Comparison of ENCODE assay signal across 1 cellular context in the genomic region with DNA sequence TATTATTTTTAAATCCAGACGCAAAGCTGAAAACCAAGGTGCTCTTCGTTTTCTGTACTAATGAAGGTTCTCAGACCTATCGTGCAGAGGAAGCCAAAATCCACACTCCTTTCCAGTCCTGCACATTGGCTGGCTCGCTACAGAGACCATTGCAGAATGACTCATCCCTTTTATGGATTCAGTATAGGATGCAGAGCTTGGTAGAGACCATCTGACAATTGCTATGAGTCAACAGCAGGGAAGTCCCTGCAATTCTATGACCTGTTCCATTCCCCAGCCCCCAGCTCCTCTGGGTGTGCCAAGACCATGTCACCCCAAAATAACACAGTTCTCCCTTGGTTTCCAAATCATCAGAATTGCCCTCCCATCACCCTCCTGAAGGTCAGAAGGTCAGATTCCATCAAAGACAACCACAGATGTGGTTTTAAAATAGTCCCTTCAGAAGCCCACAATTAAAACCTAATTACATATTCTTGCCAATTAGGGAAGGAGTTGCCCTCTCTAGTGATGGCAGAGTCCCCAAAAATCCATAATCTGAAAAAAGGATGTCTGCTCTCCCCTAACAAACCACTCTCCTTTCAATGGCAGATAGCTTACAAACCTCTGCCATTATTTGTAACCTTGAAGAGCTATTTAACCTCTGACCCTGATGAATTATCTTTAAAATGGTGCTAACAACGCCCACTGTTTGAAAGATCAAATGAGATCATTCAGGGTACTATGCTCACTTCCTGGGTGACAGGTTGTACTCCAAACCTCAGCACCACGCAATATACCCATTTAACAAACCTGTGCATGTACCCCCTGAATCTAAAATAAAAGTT.
TF ChIP-seq lines count a peak whose summit lies in the region.

No MANE protein-coding gene starts in this region.

TF ChIP-seq in HCT116, 20 proteins besides CTCF, POLR2A, EP300 and RAD21 (continued from another document):
- TF ChIP-seq FOSL1 (IDR thresholded peaks at IDR 0.05; ENCODE audit: low read depth) (no peak), CBX3 (IDR thresholded peaks at IDR 0.05; ENCODE audit: low read depth) (no peak), SP1 (IDR thresholded peaks at IDR 0.05; ENCODE audit: low read depth) (no peak)
- TF ChIP-seq, protein P1, sequence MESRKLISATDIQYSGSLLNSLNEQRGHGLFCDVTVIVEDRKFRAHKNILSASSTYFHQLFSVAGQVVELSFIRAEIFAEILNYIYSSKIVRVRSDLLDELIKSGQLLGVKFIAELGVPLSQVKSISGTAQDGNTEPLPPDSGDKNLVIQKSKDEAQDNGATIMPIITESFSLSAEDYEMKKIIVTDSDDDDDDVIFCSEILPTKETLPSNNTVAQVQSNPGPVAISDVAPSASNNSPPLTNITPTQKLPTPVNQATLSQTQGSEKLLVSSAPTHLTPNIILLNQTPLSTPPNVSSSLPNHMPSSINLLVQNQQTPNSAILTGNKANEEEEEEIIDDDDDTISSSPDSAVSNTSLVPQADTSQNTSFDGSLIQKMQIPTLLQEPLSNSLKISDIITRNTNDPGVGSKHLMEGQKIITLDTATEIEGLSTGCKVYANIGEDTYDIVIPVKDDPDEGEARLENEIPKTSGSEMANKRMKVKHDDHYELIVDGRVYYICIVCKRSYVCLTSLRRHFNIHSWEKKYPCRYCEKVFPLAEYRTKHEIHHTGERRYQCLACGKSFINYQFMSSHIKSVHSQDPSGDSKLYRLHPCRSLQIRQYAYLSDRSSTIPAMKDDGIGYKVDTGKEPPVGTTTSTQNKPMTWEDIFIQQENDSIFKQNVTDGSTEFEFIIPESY (IDR thresholded peaks at IDR 0.05; ENCODE audit: extremely low read depth, insufficient replicate concordance, low read length): no peak
